Comparison of ENCODE assay signal across 8 cellular contexts in genomic region chr18:21109936-21110666, GRCh38. TPM values are rescaled to one million over a fixed set of nuclear protein-coding genes. Genes with fewer than 3 reads are reported as not detected.
DNase-seq lines count a peak whose midpoint lies in the region; ATAC-seq, FAIRE-seq and TF ChIP-seq lines count a peak whose summit lies in the region.

No MANE protein-coding gene starts in this region.

- no peaks in the 10 kb centered on the region for H3K27me3 ChIP-seq in effector memory CD4-positive, alpha-beta T cell (replicated peaks; ENCODE audit: control insufficient read depth, insufficient read depth, low read length, poor library complexity, severe bottlenecking)

- H3K36me3 ChIP-seq in effector memory CD4-positive, alpha-beta T cell (ENCODE audit: control insufficient read depth, insufficient read depth, low read length) = no peaks in the 10 kb centered on the region

- no peak for ATAC-seq in HG02759 (IDR thresholded peaks at IDR 0.05; ENCODE audit: unreplicated experiment)

- no peak for FAIRE-seq in D721Med (lab: Jason Lieb, UNC)

- TF ChIP-seq CTCF in osteocyte (IDR thresholded peaks at IDR 0.05) (no peak), D721Med (IDR thresholded peaks at IDR 0.05; ENCODE audit: insufficient read depth, missing control alignments) (no peak)

- no peaks in the 10 kb centered on the region for H3K36me3 Mint-ChIP-seq in osteocyte (ENCODE audit: unreplicated experiment)

- H3K27ac ChIP-seq in effector memory CD4-positive, alpha-beta T cell (ENCODE audit: insufficient read depth, low read length, poor library complexity, severe bottlenecking) = peak overlapping the region; percentile 90

- DNase-seq in EH (ENCODE audit: low read depth) = peak; percentile 53
- DNase-seq in LoVo (ENCODE audit: low spot score) = peak; percentile 32
- DNase-seq in effector memory CD4-positive, alpha-beta T cell = no peak
- no peak for DNase-seq in osteocyte (ENCODE audit: extremely low spot score, unreplicated experiment)
- no peak for DNase-seq in NCI-H1105 treated with DMSO at 0.1 percent for 48 hours (lab: John Stamatoyannopoulos, UW)
- no peak for DNase-seq in NCI-H82 (lab: John Stamatoyannopoulos, UW)
- DNase-seq in D721Med (ENCODE audit: insufficient read length, low spot score) = no peak

- H3K4me1 Mint-ChIP-seq in osteocyte (ENCODE audit: unreplicated experiment) = peaks cover 27% of the 10 kb centered on the region

- H3K27ac Mint-ChIP-seq in osteocyte (ENCODE audit: unreplicated experiment) = peak overlapping the region; percentile 98

- H3K9me3 ChIP-seq in effector memory CD4-positive, alpha-beta T cell (ENCODE audit: control insufficient read depth, low read length) = no peaks in the 10 kb centered on the region

- H3K4me3 Mint-ChIP-seq in osteocyte (ENCODE audit: unreplicated experiment) = no peak overlapping the region

- H3K4me1 ChIP-seq in effector memory CD4-positive, alpha-beta T cell (ENCODE audit: control insufficient read depth, insufficient read depth, low read length, poor library complexity, severe bottlenecking) = peaks cover 28% of the 10 kb centered on the region

- no peaks in the 10 kb centered on the region for H3K27me3 Mint-ChIP-seq in osteocyte (ENCODE audit: unreplicated experiment)

- no peaks in the 10 kb centered on the region for H3K9me3 Mint-ChIP-seq in osteocyte (ENCODE audit: unreplicated experiment)

- peak overlapping the region; percentile 97 for H3K4me3 ChIP-seq in effector memory CD4-positive, alpha-beta T cell (ENCODE audit: insufficient read depth, low read depth, low read length, poor library complexity, severe bottlenecking)

RNA-seq across cellular contexts. Expression of gene ROCK1, which starts 1.5 kb away (rescaled TPM):
- total RNA-seq in osteocyte = 50.8 and 51.0 TPM in 2 replicates

Comparison
In these comparisons a context has a peak if more than half of its experiments do, and no peak if none do; other contexts are left out.
1. DNase-seq: peak in EH (single experiment) and LoVo (single experiment); none in effector memory CD4-positive, alpha-beta T cell (0 of 3), osteocyte (single experiment), NCI-H1105 treated with DMSO at 0.1 percent for 48 hours (single experiment), NCI-H82 (single experiment) and D721Med (single experiment).